In the genomic region with DNA sequence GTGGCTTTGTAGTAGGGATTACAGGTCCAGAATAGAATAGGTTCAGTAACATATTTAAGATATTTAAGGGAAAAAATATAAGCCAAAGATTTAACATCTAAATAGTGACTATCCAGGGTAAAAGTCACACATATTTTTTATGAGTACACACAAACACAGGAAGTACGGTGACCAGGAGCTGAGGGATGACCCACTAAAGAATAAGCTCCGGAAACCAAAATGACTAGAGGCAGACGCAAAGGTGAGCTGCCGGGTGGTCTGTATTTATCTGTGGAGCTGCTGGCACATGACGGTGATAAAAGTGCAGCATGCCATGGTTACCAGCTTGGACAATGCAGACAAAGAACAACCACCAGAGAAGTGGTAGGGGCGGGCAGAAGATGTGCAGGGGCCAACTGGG, we compare ENCODE assay signal across 6 cellular contexts.
DNase-seq lines count a peak whose midpoint lies in the region; ATAC-seq and TF ChIP-seq lines count a peak whose summit lies in the region.
"Not testable (repeated sequence)": the region's sequence is repeated elsewhere in the genome, so short reads cannot be mapped to it uniquely, and the experiment has no call there.

No MANE protein-coding gene starts in this region.

- H3K4me1 ChIP-seq in PC-3 (ENCODE audit: insufficient read depth, low read length); mucosa of descending colon (ENCODE audit: low read depth): not testable (repeated sequence)

- not testable (repeated sequence) for H4K20me1 ChIP-seq in PC-3 (ENCODE audit: low read length)

- not testable (repeated sequence) for H3K79me2 ChIP-seq in PC-3 (ENCODE audit: low read length)

- not testable (repeated sequence) for H3K9me3 Mint-ChIP-seq in activated CD4-positive, alpha-beta T cell treated with anti-CD3 and anti-CD28 coated beads, Interleukin-2, amount 10 ng/mL, durations not matched to agents 24 days and 14 days

- not testable (repeated sequence) for H3K36me3 ChIP-seq in PC-3 (ENCODE audit: low read depth, low read length); mucosa of descending colon (ENCODE audit: low read depth)

- not testable (repeated sequence) for H3K27me3 ChIP-seq in PC-3 (ENCODE audit: low read length)

- CTCF ChIA-PET in PC-3 (lab: Charles Lee) = not testable (repeated sequence)

- ATAC-seq in PC-3 (peak; percentile 71), left colon (peak; percentile 48), mucosa of descending colon (peak; percentile 37)

- not testable (repeated sequence) for H3K9me2 ChIP-seq in PC-3 (replicated peaks; ENCODE audit: low read length)

- not testable (repeated sequence) for H3K4me3 ChIP-seq in PC-3 (ENCODE audit: low read length); mucosa of descending colon

- not testable (repeated sequence) for TF ChIP-seq CTCF in C4-2B (conservative IDR thresholded peaks at IDR 0.05); PC-3 (conservative IDR thresholded peaks at IDR 0.05; ENCODE audit: low read depth, low read length); VCaP (conservative IDR thresholded peaks at IDR 0.05); mucosa of descending colon (IDR thresholded peaks at IDR 0.05)

- H3K36me3 Mint-ChIP-seq in activated CD4-positive, alpha-beta T cell treated with anti-CD3 and anti-CD28 coated beads, Interleukin-2, amount 10 ng/mL, durations not matched to agents 24 days and 14 days (ENCODE audit: low read depth) = not testable (repeated sequence)

- H3K4me3 Mint-ChIP-seq in activated CD4-positive, alpha-beta T cell treated with anti-CD3 and anti-CD28 coated beads, Interleukin-2, amount 10 ng/mL, durations not matched to agents 24 days and 14 days = not testable (repeated sequence)

- H2AFZ ChIP-seq in PC-3 (ENCODE audit: low read length) = not testable (repeated sequence)

- not testable (repeated sequence) for H3K27me3 Mint-ChIP-seq in activated CD4-positive, alpha-beta T cell treated with anti-CD3 and anti-CD28 coated beads, Interleukin-2, amount 10 ng/mL, durations not matched to agents 24 days and 14 days

- H3F3A ChIP-seq in PC-3 (ENCODE audit: low read length, unreplicated experiment) = not testable (repeated sequence)

- not testable (repeated sequence) for BruUV-seq in PC-3 (replicated peaks; lab: Mats Ljungman, UMichigan)

- not testable (repeated sequence) for H3K4me2 ChIP-seq in PC-3 (ENCODE audit: low read length)

- intact Hi-C loops in PC-3 (cut with micrococcal nuclease); activated CD4-positive, alpha-beta T cell treated with anti-CD3 and anti-CD28 coated beads, Interleukin-2, amount 10 ng/mL, durations not matched to agents 24 days and 14 days (cut with micrococcal nuclease); left colon (cut with DNase I, micrococcal nuclease); mucosa of descending colon (cut with DNase I, micrococcal nuclease): not testable (repeated sequence)

- H3K27ac ChIP-seq in C4-2B (peak overlapping the region; percentile 60), VCaP (peak overlapping the region; percentile 93)
- H3K27ac ChIP-seq in PC-3 (ENCODE audit: low read length) = not testable (repeated sequence)

- H3K9ac ChIP-seq in PC-3 (ENCODE audit: low read length) = not testable (repeated sequence)

- H3K27ac Mint-ChIP-seq in activated CD4-positive, alpha-beta T cell treated with anti-CD3 and anti-CD28 coated beads, Interleukin-2, amount 10 ng/mL, durations not matched to agents 24 days and 14 days = not testable (repeated sequence)

- POLR2A ChIA-PET in PC-3 (lab: Charles Lee; ENCODE audit: unreplicated experiment) = not testable (repeated sequence)

- not testable (repeated sequence) for H3K9me3 ChIP-seq in PC-3 (ENCODE audit: low read length); mucosa of descending colon

- not testable (repeated sequence) for H3K4me1 Mint-ChIP-seq in activated CD4-positive, alpha-beta T cell treated with anti-CD3 and anti-CD28 coated beads, Interleukin-2, amount 10 ng/mL, durations not matched to agents 24 days and 14 days

- DNase-seq in PC-3, left colon, mucosa of descending colon: not testable (repeated sequence)
- peak; percentile 41 for DNase-seq in activated CD4-positive, alpha-beta T cell treated with anti-CD3 and anti-CD28 coated beads, Interleukin-2, amount 10 ng/mL, durations not matched to agents 24 days and 14 days
